ENCODE assay signal across 9 cellular contexts in the genomic region with DNA sequence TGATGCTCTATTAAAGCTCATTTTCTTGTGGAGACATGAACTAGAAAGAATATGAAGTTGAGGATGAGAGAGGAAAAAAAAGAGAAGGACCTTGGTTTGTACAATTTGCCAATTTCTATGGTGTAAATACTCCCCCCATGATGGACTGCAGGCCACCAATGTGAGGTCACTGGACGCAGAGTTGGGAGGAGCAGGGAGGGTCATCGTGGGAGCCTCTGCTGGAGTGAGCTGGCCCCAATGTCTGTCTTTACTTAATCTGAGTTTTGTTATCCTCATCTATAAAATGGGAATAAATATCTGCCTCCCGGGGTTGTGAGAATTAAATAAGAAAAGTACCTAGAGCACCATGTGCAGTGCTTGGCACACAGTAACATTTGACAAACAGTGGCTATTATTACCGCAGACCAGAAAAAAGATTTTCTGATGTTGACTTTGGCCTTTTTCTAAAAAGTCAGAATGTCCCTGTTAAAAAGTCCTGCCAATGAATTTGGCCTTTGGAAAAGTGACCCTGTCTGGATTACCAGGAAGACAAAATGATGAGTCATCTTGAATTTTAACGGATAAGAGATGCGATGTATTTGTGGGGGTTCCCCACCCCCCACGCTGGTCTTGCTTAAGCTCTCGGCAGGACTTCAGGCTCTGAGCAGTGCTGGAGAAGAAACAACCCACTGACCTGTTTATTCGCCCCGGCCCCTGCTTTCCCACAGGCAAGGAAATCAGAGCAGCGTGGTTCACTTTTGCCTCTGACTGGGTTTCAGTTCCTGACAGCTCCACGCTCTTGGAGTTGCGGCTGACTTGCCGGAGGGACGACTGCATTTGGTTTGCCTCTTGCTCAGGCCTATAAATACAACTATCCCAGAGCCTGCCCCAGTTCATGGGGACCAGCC.
DNase-seq lines count a peak whose midpoint lies in the region; ATAC-seq and TF ChIP-seq lines count a peak whose summit lies in the region.
"Had no signal": no experiment of that assay in that cellular context is flagged by ENCODE, and none has a peak within 500 bp of the region (broad histone marks: within the 10 kb centered on the region; RNA-seq: fewer than 3 reads in every experiment).

No MANE protein-coding gene starts in this region.

- no peak overlapping the region for H3K4me3 ChIP-seq in astrocyte of the cerebellum (ENCODE audit: low read depth, low read length)
- no peak overlapping the region for H3K4me3 ChIP-seq in skeletal muscle cell (ENCODE audit: low read depth, low read length)

- in situ Hi-C loops in astrocyte of the cerebellum (cut with HindIII; ENCODE audit: low sequenced_read_pairs): no loop called here

- no peaks in the 10 kb centered on the region for H3K9me3 Mint-ChIP-seq in stimulated activated naive CD8-positive, alpha-beta T cell treated with anti-CD3 and anti-CD28 coated beads, Interleukin-15, amount 100 ng/mL, for 72 hours

- ATAC-seq in stimulated activated naive CD8-positive, alpha-beta T cell treated with anti-CD3 and anti-CD28 coated beads, Interleukin-15, amount 100 ng/mL, for 72 hours: no peak
- ATAC-seq in HG03469 (IDR thresholded peaks at IDR 0.05; ENCODE audit: unreplicated experiment): no peak

- no peak overlapping the region for H3K27ac Mint-ChIP-seq in stimulated activated naive CD8-positive, alpha-beta T cell treated with anti-CD3 and anti-CD28 coated beads, Interleukin-15, amount 100 ng/mL, for 72 hours

- H3K4me3 Mint-ChIP-seq in stimulated activated naive CD8-positive, alpha-beta T cell treated with anti-CD3 and anti-CD28 coated beads, Interleukin-15, amount 100 ng/mL, for 72 hours: no peak overlapping the region

- no peaks in the 10 kb centered on the region for H3K27me3 Mint-ChIP-seq in stimulated activated naive CD8-positive, alpha-beta T cell treated with anti-CD3 and anti-CD28 coated beads, Interleukin-15, amount 100 ng/mL, for 72 hours

- TF ChIP-seq CTCF in astrocyte of the cerebellum (IDR thresholded peaks at IDR 0.05; ENCODE audit: low read depth, low read length, missing control alignments): no peak

- DNase-seq in ELR (ENCODE audit: low read depth) (peak; percentile 58), astrocyte of the cerebellum (ENCODE audit: low read depth) (peak; percentile 85), hepatic stellate cell (ENCODE audit: low spot score) (peak; percentile 73), skeletal muscle cell (ENCODE audit: low read depth) (peak; percentile 84), NCI-H526 treated with DMSO at 0.1 percent for 48 hours (lab: John Stamatoyannopoulos, UW) (no peak)
- no peak for DNase-seq in stimulated activated naive CD8-positive, alpha-beta T cell treated with anti-CD3 and anti-CD28 coated beads, Interleukin-15, amount 100 ng/mL, for 72 hours
- DNase-seq in stimulated activated CD4-positive, alpha-beta T cell treated with anti-CD3 and anti-CD28 coated beads, Interleukin-4, amount 100 ng/mL, for 4 hours: no peak
- DNase-seq: NCI-H774 had no signal

- H3K4me1 Mint-ChIP-seq in stimulated activated naive CD8-positive, alpha-beta T cell treated with anti-CD3 and anti-CD28 coated beads, Interleukin-15, amount 100 ng/mL, for 72 hours: peaks cover 9% of the 10 kb centered on the region

Comparison
In these comparisons a context has a peak if more than half of its experiments do, and no peak if none do; other contexts are left out.
1. DNase-seq: peak in ELR (single experiment), astrocyte of the cerebellum (single experiment), hepatic stellate cell (single experiment) and skeletal muscle cell (single experiment); none in stimulated activated naive CD8-positive, alpha-beta T cell treated with anti-CD3 and anti-CD28 coated beads, Interleukin-15, amount 100 ng/mL, for 72 hours (0 of 2), NCI-H526 treated with DMSO at 0.1 percent for 48 hours (single experiment) and stimulated activated CD4-positive, alpha-beta T cell treated with anti-CD3 and anti-CD28 coated beads, Interleukin-4, amount 100 ng/mL, for 4 hours (0 of 2).